ENCODE assay signal across 8 cellular contexts in the genomic region with DNA sequence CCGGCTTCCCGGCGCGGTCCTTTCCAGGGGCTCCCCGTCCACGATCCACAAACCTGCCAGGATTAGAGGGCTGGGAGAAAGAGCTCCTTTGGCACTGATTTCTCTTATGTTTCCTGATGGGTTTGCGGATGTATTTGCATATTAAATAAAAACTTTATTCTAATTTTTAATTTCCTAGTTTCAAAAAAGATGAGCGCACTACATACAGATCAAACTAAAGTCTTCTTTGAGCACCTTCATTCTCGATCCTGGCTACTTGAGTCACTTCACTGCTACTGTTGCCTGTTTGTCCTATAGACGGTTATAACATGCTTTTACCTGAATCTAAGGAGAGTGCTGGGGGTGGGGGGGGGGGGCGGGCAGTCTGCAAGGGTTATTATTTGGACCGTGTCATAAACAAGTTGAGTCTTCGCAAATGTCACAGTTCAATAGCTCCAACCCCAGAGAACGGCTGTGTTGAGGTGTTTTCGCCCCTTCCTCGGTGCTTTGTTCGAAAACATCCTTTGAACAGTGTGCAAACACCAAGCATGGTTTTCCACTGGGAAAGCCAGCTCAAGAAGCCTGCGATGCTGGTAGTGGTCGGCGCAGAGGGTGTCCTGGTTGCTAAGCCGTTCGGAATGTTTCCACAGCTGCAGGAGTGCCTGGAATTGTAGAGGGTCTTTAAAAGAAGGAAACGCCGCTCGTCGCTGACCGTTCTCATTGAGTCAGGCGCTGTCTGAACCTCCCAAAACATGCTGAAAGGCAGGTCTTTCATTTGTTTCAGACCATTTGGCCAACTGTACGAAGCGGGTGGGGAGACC. TPM values are rescaled to one million over a fixed set of nuclear protein-coding genes. Genes with fewer than 3 reads are reported as not detected.
A peak's percentile ranks its signal among the peaks of the same experiment; 100 is the strongest.
DNase-seq lines count a peak whose midpoint lies in the region; ATAC-seq and TF ChIP-seq lines count a peak whose summit lies in the region.

No MANE protein-coding gene starts in this region.

- DNase-seq in RPMI7951 (ENCODE audit: low read depth): peak; percentile 62
- DNase-seq in fibroblast of pulmonary artery (ENCODE audit: low read depth): no peak
- DNase-seq in sciatic nerve (ENCODE audit: low spot score): peak; percentile 58
- DNase-seq in cortex of kidney (lab: John Stamatoyannopoulos, UW): no peak
- no peak for DNase-seq in anterior cingulate cortex (lab: John Stamatoyannopoulos, UW)

- intact Hi-C loops in sciatic nerve (cut with DNase I): loop anchor here (5.0 kb wide), 1 partner anchor 82 kb away; no protein-coding TSS in a partner anchor

- no peak for ATAC-seq in sciatic nerve
- no peak for ATAC-seq in HG03439 (IDR thresholded peaks at IDR 0.05; ENCODE audit: unreplicated experiment)
- no peak for ATAC-seq in GM19035 (IDR thresholded peaks at IDR 0.05; ENCODE audit: unreplicated experiment)

- TF ChIP-seq CTCF in GM12875 (IDR thresholded peaks at IDR 0.05; ENCODE audit: borderline replicate concordance, insufficient read depth, low read depth, low read length) (no peak), fibroblast of pulmonary artery (IDR thresholded peaks at IDR 0.05; ENCODE audit: low read length, missing control alignments) (no peak)

- H3K4me3 ChIP-seq in GM12875 (ENCODE audit: low read depth, low read length) (peak overlapping the region; percentile 86), fibroblast of pulmonary artery (replicated peaks; ENCODE audit: low read depth, low read length) (peak overlapping the region; percentile 95)

RNA-seq across cellular contexts. Expression of a gene that starts 1.1 kb away (rescaled TPM):
- 20.1 and 21.1 TPM in 2 replicates for total RNA-seq in RPMI7951 (2014; rRNA removed; shearing (Covaris generic))
- 89.4 TPM for total RNA-seq in sciatic nerve

RNA-seq across cellular contexts. Expression of a gene that starts 4.9 kb away (rescaled TPM):
- total RNA-seq in RPMI7951 (2014; rRNA removed; shearing (Covaris generic)): not detected in 2 replicates
- total RNA-seq in sciatic nerve: not detected

Comparison
In these comparisons a context has a peak if more than half of its experiments do, and no peak if none do; other contexts are left out.
1. DNase-seq: peak in RPMI7951 (single experiment) and sciatic nerve (single experiment); none in fibroblast of pulmonary artery (single experiment), cortex of kidney (single experiment) and anterior cingulate cortex (0 of 58).